ENCODE assay signal across 7 cellular contexts in the genomic region with DNA sequence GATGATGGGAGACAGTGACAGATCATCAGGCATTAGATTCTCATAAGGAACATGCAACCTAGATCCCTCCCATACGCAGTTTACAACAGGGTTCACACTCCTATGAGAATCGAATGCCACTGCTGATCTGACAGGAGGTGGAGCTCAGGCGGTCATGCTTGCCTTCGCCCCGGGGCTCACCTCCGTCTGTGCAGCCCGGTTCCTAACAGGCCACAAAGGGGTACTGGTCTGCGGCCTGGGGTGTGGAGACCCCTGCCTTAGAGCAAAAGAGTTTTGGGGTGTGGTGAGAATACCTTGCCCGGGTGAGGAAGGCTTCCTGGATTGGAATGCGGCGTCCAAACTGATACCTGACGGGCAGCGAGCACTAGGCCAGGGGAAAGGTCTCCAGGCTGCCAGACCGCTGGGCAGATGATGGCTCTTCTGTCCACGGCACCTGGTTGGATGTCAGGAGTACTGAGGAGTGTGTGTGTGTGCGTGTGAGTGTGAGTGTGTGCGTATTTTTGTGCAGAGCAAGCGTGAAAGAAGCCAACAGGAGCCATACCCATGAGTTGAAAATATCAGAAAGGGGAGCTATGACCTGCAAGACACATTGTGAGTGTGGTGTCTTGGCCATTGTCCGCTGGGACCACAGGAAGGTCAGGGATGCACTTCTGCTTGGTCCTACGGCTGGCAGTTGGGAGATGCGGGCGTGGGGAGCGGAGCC. TPM values are rescaled to one million over a fixed set of nuclear protein-coding genes. Genes with fewer than 3 reads are reported as not detected.
A peak's percentile ranks its signal among the peaks of the same experiment; 100 is the strongest.
DNase-seq lines count a peak whose midpoint lies in the region; ATAC-seq and TF ChIP-seq lines count a peak whose summit lies in the region.

No MANE protein-coding gene starts in this region.

- no peaks in the 10 kb centered on the region for H3K9me3 ChIP-seq in OCI-LY3 (ENCODE audit: insufficient read depth, low read length)

- H3K4me1 Mint-ChIP-seq in stimulated activated naive CD8-positive, alpha-beta T cell treated with anti-CD3 and anti-CD28 coated beads, Interleukin-15, amount 100 ng/mL, for 72 hours: peaks cover 9% of the 10 kb centered on the region

- no peaks in the 10 kb centered on the region for H3K27me3 Mint-ChIP-seq in stimulated activated naive CD8-positive, alpha-beta T cell treated with anti-CD3 and anti-CD28 coated beads, Interleukin-15, amount 100 ng/mL, for 72 hours

- H3K27me3 ChIP-seq in OCI-LY3 (ENCODE audit: low read depth, low read length): no peaks in the 10 kb centered on the region

- H3K4me2 ChIP-seq in OCI-LY3 (ENCODE audit: low read length): peak overlapping the region; percentile 67

- H3K4me1 ChIP-seq in OCI-LY3 (ENCODE audit: low read length): peaks cover 10% of the 10 kb centered on the region

- DNase-seq in fibroblast of the aortic adventitia (ENCODE audit: low read depth) (no peak), NCI-H1092 (lab: John Stamatoyannopoulos, UW) (no peak), NOMO-1 (lab: John Stamatoyannopoulos, UW; ENCODE audit: unreplicated experiment in 2 of 2) (no peak)
- DNase-seq in stimulated activated naive CD8-positive, alpha-beta T cell treated with anti-CD3 and anti-CD28 coated beads, Interleukin-15, amount 100 ng/mL, for 72 hours: no peak

- H2AFZ ChIP-seq in OCI-LY3 (ENCODE audit: low read depth, low read length): peak overlapping the region; percentile 73

- no peak overlapping the region for H3K27ac ChIP-seq in OCI-LY3 (ENCODE audit: low read length)

- no peaks in the 10 kb centered on the region for H3K9me3 Mint-ChIP-seq in stimulated activated naive CD8-positive, alpha-beta T cell treated with anti-CD3 and anti-CD28 coated beads, Interleukin-15, amount 100 ng/mL, for 72 hours

- TF ChIP-seq CTCF in OCI-LY3 (IDR thresholded peaks at IDR 0.05; ENCODE audit: low read depth, low read length) (no peak), fibroblast of the aortic adventitia (IDR thresholded peaks at IDR 0.05; ENCODE audit: insufficient read depth, low read length) (no peak)

- H3K4me3 Mint-ChIP-seq in stimulated activated naive CD8-positive, alpha-beta T cell treated with anti-CD3 and anti-CD28 coated beads, Interleukin-15, amount 100 ng/mL, for 72 hours: peak overlapping the region; percentile 80 to 88

- ATAC-seq in GM21528 (IDR thresholded peaks at IDR 0.05; ENCODE audit: low FRiP score, unreplicated experiment): peak; percentile 34
- peak; percentile 3 for ATAC-seq in stimulated activated naive CD8-positive, alpha-beta T cell treated with anti-CD3 and anti-CD28 coated beads, Interleukin-15, amount 100 ng/mL, for 72 hours
- no peak for ATAC-seq in GM18861 (IDR thresholded peaks at IDR 0.05; ENCODE audit: unreplicated experiment)

- H3K9ac ChIP-seq in OCI-LY3 (ENCODE audit: low read length): peak overlapping the region; percentile 39

- H3K4me3 ChIP-seq in OCI-LY3 (ENCODE audit: low read length) (peak overlapping the region; percentile 83), fibroblast of the aortic adventitia (ENCODE audit: low read depth, low read length) (peak overlapping the region; percentile 55)

- peak overlapping the region in 1 of 2 donors; percentile 86 for H3K27ac Mint-ChIP-seq in stimulated activated naive CD8-positive, alpha-beta T cell treated with anti-CD3 and anti-CD28 coated beads, Interleukin-15, amount 100 ng/mL, for 72 hours

- H3K36me3 ChIP-seq in OCI-LY3 (replicated peaks; ENCODE audit: low read depth, low read length): no peaks in the 10 kb centered on the region

- H4K20me1 ChIP-seq in OCI-LY3 (ENCODE audit: insufficient read depth, low read length): no peaks in the 10 kb centered on the region

- no peaks in the 10 kb centered on the region for H3K79me2 ChIP-seq in OCI-LY3 (ENCODE audit: low read length)

RNA-seq across cellular contexts. Expression of a gene that starts 55.4 kb away (rescaled TPM):
- 1.3 and 2.4 TPM in 2 replicates for total RNA-seq in fibroblast of the aortic adventitia (ENCODE audit: low replicate concordance)
